In the genomic region with DNA sequence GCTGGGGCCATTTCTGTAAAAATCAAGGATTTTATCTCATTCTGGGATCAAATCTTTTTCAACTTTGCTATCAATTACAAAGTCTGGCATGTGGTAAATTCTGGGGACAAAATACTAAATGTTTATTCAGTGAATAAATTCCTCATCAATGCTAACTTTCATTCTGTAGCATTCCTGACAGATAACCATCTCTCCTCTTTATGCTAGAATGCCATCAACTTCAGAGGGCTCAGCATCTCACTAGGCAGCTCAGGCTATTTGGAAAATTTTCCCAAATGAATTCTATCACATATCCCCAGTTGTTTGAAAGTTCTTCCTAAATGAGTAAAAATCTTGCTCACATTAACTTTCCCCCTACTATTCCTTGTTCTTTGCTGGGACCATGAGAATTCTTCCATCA, we compare ENCODE assay signal across 28 cellular contexts.
"Had no signal": no experiment of that assay in that cellular context is flagged by ENCODE, and none has a peak within 500 bp of the region (broad histone marks: within the 10 kb centered on the region; RNA-seq: fewer than 3 reads in every experiment).

No MANE protein-coding gene starts in this region.

- H3K27ac ChIP-seq: adrenal gland, body of pancreas, brain microvascular endothelial cell, VCaP had no signal

- H3K4me3 ChIP-seq: adrenal gland, body of pancreas, breast epithelium had no signal

- H3K36me3 ChIP-seq: adrenal gland, brain microvascular endothelial cell, breast epithelium had no signal

- DNase-seq: activated B cell treated with CpG ODN at 0.5 μM for 24 hours; activated CD4-positive, alpha-beta memory T cell treated with anti-CD3 and anti-CD28 coated beads for 36 hours; activated CD4-positive, alpha-beta T cell treated with anti-CD3 and anti-CD28 coated beads for 4 hours; activated CD4-positive, alpha-beta T cell treated with anti-CD3 and anti-CD28 coated beads, Interleukin-2, amount 10 ng/mL, durations not matched to agents 24 days and 14 days; activated CD4-positive, alpha-beta T cell treated with anti-CD3 and anti-CD28 coated beads, Interleukin-2, amount 50 U/mL, for 1 hour; activated CD4-positive, alpha-beta T cell treated with anti-CD3 and anti-CD28 coated beads, Interleukin-2, amount 50 U/mL, for 4 hours; activated CD4-positive, CD25-positive, alpha-beta regulatory T cell treated with anti-CD3 and anti-CD28 coated beads, Interleukin-2, amount 50 U/mL, for 72 hours; activated CD8-positive, alpha-beta memory T cell treated with anti-CD3 and anti-CD28 coated beads, Interleukin-2, amount 50 U/mL, for 4 hours; activated CD8-positive, alpha-beta T cell treated with anti-CD3 and anti-CD28 coated beads for 36 hours; activated gamma-delta T cell; activated naive CD4-positive, alpha-beta T cell treated with anti-CD3 and anti-CD28 coated beads for 36 hours; activated naive CD4-positive, alpha-beta T cell treated with anti-CD3 and anti-CD28 coated beads, Interleukin-2, amount 50 U/mL, for 16 hours; activated naive CD8-positive, alpha-beta T cell treated with anti-CD3 and anti-CD28 coated beads for 36 hours; activated T-cell treated with anti-CD3 and anti-CD28 coated beads for 4 hours; activated T-cell treated with anti-CD3 and anti-CD28 coated beads, Interleukin-2, amount 50 U/mL, for 1 hour; activated T-cell treated with anti-CD3 and anti-CD28 coated beads, Interleukin-2, amount 50 U/mL, for 4 hours; activated T-cell treated with anti-CD3 and anti-CD28 coated beads, Interleukin-2, amount 50 U/mL, for 72 hours; adrenal gland; amniotic stem cell; aorta; body of pancreas; brain microvascular endothelial cell; central memory CD4-positive, alpha-beta T cell; T-helper 1 cell; T-helper 2 cell; T-helper 9 cell had no signal

- H3K4me1 ChIP-seq: adrenal gland, body of pancreas, breast epithelium had no signal

- H3K27me3 ChIP-seq: adrenal gland, body of pancreas, brain microvascular endothelial cell, breast epithelium had no signal

- H3K9me3 ChIP-seq: adrenal gland, body of pancreas, breast epithelium had no signal
